In the genomic region with DNA sequence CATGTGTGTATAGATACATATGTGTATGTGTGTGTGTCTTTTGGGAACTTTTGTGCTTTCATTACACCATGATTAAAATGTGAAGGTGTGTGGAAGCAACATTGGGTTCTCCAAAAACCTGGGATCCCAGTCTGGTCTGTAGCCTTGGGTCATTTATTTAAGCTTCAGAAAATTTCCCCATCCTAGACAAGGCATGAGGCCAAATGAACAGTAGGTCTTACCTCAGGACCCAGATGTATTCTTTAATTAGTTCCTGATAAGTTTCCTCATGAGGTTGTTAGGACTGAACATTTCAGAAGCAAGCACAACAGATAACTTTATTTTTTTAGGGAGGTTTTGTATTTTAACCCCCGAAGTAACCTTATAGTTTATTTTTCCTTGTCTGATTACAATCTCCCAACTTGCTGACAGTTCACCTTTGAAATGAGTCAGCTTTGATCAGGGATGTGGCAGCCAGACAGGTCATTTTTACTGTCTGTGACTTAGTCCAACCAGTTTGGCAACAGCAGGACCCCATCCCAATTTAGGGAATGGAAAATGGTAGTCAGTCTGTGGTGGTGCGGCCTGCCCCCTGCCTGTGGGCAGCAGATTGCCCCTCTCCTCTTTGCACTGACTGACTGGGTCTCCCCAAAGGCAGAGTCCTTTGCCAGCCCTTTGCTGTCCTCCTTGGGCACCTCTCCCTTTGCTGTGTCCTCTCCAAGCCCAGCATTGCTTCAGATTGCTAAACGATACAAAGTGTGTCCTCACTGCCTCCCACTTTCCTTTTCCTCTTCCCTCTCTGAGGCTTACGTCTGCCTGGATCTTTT, we compare ENCODE assay signal across 14 cellular contexts.
A peak's percentile ranks its signal among the peaks of the same experiment; 100 is the strongest.
DNase-seq lines count a peak whose midpoint lies in the region; ATAC-seq and TF ChIP-seq lines count a peak whose summit lies in the region.
"Had no signal": no experiment of that assay in that cellular context is flagged by ENCODE, and none has a peak within 500 bp of the region (broad histone marks: within the 10 kb centered on the region; RNA-seq: fewer than 3 reads in every experiment).

No MANE protein-coding gene starts in this region.

- H3K4me2 ChIP-seq in fibroblast of lung (ENCODE audit: extremely low read depth, insufficient read depth, low read length) (no peak overlapping the region), trophoblast cell (ENCODE audit: low read length) (no peak overlapping the region)

- peak overlapping the region; percentile 23 for H2BK12ac ChIP-seq in trophoblast cell (ENCODE audit: low read length)

- no peak overlapping the region for H4K12ac ChIP-seq in trophoblast cell (ENCODE audit: low read depth, low read length)

- peak overlapping the region; percentile 2 for H3K18ac ChIP-seq in trophoblast cell (ENCODE audit: low read length)

- H3K23ac ChIP-seq in trophoblast cell (ENCODE audit: low read length), result no peak overlapping the region

- peaks cover 2% of the 10 kb centered on the region for H4K20me1 ChIP-seq in fibroblast of lung (ENCODE audit: control insufficient read depth, extremely low read depth, insufficient read depth, low read length)

- peak overlapping the region; percentile 34 for H2BK120ac ChIP-seq in trophoblast cell (ENCODE audit: insufficient read depth, low read length, poor library complexity)

- no peak overlapping the region for H3K4me3 ChIP-seq in fibroblast of lung (replicated peaks in 1 of 4; ENCODE audit: control extremely low read depth in 1 of 4, insufficient read depth in 1 of 4, low read depth in 3 of 4, low read length in 4 of 4)
- H3K4me3 ChIP-seq in trophoblast cell (ENCODE audit: low read depth, low read length), result no peak overlapping the region
- no peak overlapping the region for H3K4me3 ChIP-seq in BE2C (ENCODE audit: low read depth, low read length)
- H3K4me3 ChIP-seq: GM23248, prostate gland had no signal

- H3K9ac ChIP-seq in fibroblast of lung (ENCODE audit: insufficient read depth, low read length), result no peak overlapping the region
- no peak overlapping the region for H3K9ac ChIP-seq in trophoblast cell (ENCODE audit: low read length)
- H3K9ac ChIP-seq: GM23248 had no signal

- no peaks in the 10 kb centered on the region for H3K9me3 ChIP-seq in fibroblast of lung (ENCODE audit: control insufficient read depth, insufficient read depth, low read depth, low read length)
- no peaks in the 10 kb centered on the region for H3K9me3 ChIP-seq in trophoblast cell (ENCODE audit: insufficient read depth, low read depth, low read length)
- H3K9me3 ChIP-seq in BE2C, result no peaks in the 10 kb centered on the region
- H3K9me3 ChIP-seq: prostate gland had no signal

- H3K79me2 ChIP-seq in fibroblast of lung (ENCODE audit: control insufficient read depth, insufficient read depth, low read length), result peaks cover 86% of the 10 kb centered on the region
- no peaks in the 10 kb centered on the region for H3K79me2 ChIP-seq in trophoblast cell (ENCODE audit: control insufficient read depth, insufficient read depth, low read length, poor library complexity)

- H4K8ac ChIP-seq in trophoblast cell (ENCODE audit: low read depth, low read length), result no peak overlapping the region

- DNase-seq in EL (peak; percentile 8), fibroblast of lung (ENCODE audit: low read depth in 2 of 2) (no peak), trophoblast cell (peak in 1 of 2 donors; percentile 40), BE2C (no peak), NCI-H2029 treated with DMSO at 0.1 percent for 48 hours (lab: John Stamatoyannopoulos, UW) (no peak)
- DNase-seq: activated CD8-positive, alpha-beta memory T cell treated with anti-CD3 and anti-CD28 coated beads, Interleukin-2, amount 10 ng/mL, durations not matched to agents 7 days and 5 days; activated naive CD4-positive, alpha-beta T cell; effector CD8-positive, alpha-beta T cell; NCI-H1436; NCI-H446 had no signal

- H2BK5ac ChIP-seq in trophoblast cell (ENCODE audit: low read depth, low read length, poor library complexity), result peak overlapping the region; percentile 4

- peak overlapping the region; percentile 12 for H2AK5ac ChIP-seq in trophoblast cell (ENCODE audit: low read length)

- H3K27me3 ChIP-seq in fibroblast of lung (ENCODE audit: control insufficient read depth, insufficient read depth, low read length) (no peaks in the 10 kb centered on the region), trophoblast cell (ENCODE audit: insufficient read depth, low read length) (no peaks in the 10 kb centered on the region), BE2C (peaks cover 21% of the 10 kb centered on the region)

- peaks cover 8% of the 10 kb centered on the region for H3K79me1 ChIP-seq in trophoblast cell (ENCODE audit: low read length)

- WGBS in trophoblast cell (ENCODE audit: extremely low coverage, insufficient coverage, insufficient read length), result no CpG with 5 or more reads among the region's 4 CpGs

- no peak overlapping the region for H2AFZ ChIP-seq in fibroblast of lung (ENCODE audit: low read length)
- H2AFZ ChIP-seq in trophoblast cell (ENCODE audit: insufficient read depth, low read length, poor library complexity), result no peak overlapping the region
- H2AFZ ChIP-seq: GM23248 had no signal

- ATAC-seq in HG02840 (IDR thresholded peaks at IDR 0.05; ENCODE audit: low FRiP score, unreplicated experiment), result no peak
- ATAC-seq: activated CD8-positive, alpha-beta memory T cell treated with anti-CD3 and anti-CD28 coated beads, Interleukin-2, amount 10 ng/mL, durations not matched to agents 7 days and 5 days had no signal

- peak overlapping the region; percentile 22 for H4K91ac ChIP-seq in trophoblast cell (ENCODE audit: low read depth, low read length)

- TF ChIP-seq CTCF in VCaP (conservative IDR thresholded peaks at IDR 0.05) (peak; percentile 22; the same call in 1 of the 2 replicates), fibroblast of lung (conservative IDR thresholded peaks at IDR 0.05 in 1 of 2, IDR thresholded peaks at IDR 0.05 in 1 of 2; ENCODE audit: low read depth in 1 of 2, low read length in 2 of 2) (peak; percentile 16 to 30), BE2C (IDR thresholded peaks at IDR 0.05; ENCODE audit: low read depth, low read length) (no peak)

- H3K27ac ChIP-seq in VCaP (peak overlapping the region; percentile 20), fibroblast of lung (ENCODE audit: insufficient read depth, low read length) (no peak overlapping the region), trophoblast cell (ENCODE audit: low read depth, low read length) (peak overlapping the region; percentile 53)
- H3K27ac ChIP-seq: GM23248, prostate gland had no signal

- peaks cover 2% of the 10 kb centered on the region for H3K36me3 ChIP-seq in fibroblast of lung (ENCODE audit: control insufficient read depth, insufficient read depth, low read length)
- peaks cover 0 to 2% of the 10 kb centered on the region in 2 experiments for H3K36me3 ChIP-seq in trophoblast cell (ENCODE audit: control insufficient read depth in 1 of 2, insufficient read depth in 2 of 2, low read length in 2 of 2)
- H3K36me3 ChIP-seq in BE2C, result no peaks in the 10 kb centered on the region
- H3K36me3 ChIP-seq: prostate gland had no signal

- H3K4me1 ChIP-seq in fibroblast of lung (ENCODE audit: control insufficient read depth, extremely low read depth, insufficient read depth, low read length), result no peaks in the 10 kb centered on the region
- H3K4me1 ChIP-seq in trophoblast cell (ENCODE audit: control insufficient read depth in 1 of 2, insufficient read depth in 2 of 2, low read length in 2 of 2), result peaks cover 19 to 34% of the 10 kb centered on the region in 2 experiments
- H3K4me1 ChIP-seq in BE2C, result no peaks in the 10 kb centered on the region
- H3K4me1 ChIP-seq: prostate gland had no signal

- H3K14ac ChIP-seq in trophoblast cell (ENCODE audit: low read length), result peak overlapping the region; percentile 10

- H3K4ac ChIP-seq in trophoblast cell (ENCODE audit: low read depth, low read length), result no peak overlapping the region
